1 cellular context compared by ENCODE assay signal in genomic region chr6:149925974-149926777, GRCh38.
TF ChIP-seq lines count a peak whose summit lies in the region.

No MANE protein-coding gene starts in this region.

TF ChIP-seq in HepG2, 621 proteins besides CTCF, POLR2A, EP300 and RAD21 (continued from another document and continues in another):
- peak; percentile 38 for TF ChIP-seq ZNF407 (CRISPR knock-in tag; IDR thresholded peaks at IDR 0.05; ENCODE audit: not compliant biosample characterization)
- no peak for TF ChIP-seq ZBTB26 (CRISPR knock-in tag; IDR thresholded peaks at IDR 0.05; ENCODE audit: borderline replicate concordance)
- TF ChIP-seq IRX3 (CRISPR knock-in tag; IDR thresholded peaks at IDR 0.05; ENCODE audit: borderline replicate concordance, low read depth), result 0 out of 2 replicates have a peak, but pooled peaks have one; percentile 57
- peak; percentile 95 for TF ChIP-seq STAG1 (CRISPR knock-in tag; IDR thresholded peaks at IDR 0.05)
- TF ChIP-seq ZNF652 (CRISPR knock-in tag; IDR thresholded peaks at IDR 0.05; ENCODE audit: borderline replicate concordance, low read depth), result no peak; the same call in 1 of the 2 replicates
- peak; percentile 46; the same call in 1 of the 2 replicates for TF ChIP-seq TBX2 (CRISPR knock-in tag; IDR thresholded peaks at IDR 0.05; ENCODE audit: borderline replicate concordance)
- TF ChIP-seq GATAD2A (CRISPR knock-in tag; IDR thresholded peaks at IDR 0.05), result peak; percentile 65
- no peak for TF ChIP-seq JUN (CRISPR knock-in tag; IDR thresholded peaks at IDR 0.05)
- peak; percentile 51; the same call in 1 of the 2 replicates for TF ChIP-seq ZNF292 (CRISPR knock-in tag; IDR thresholded peaks at IDR 0.05; ENCODE audit: borderline replicate concordance, low read depth)
- no peak for TF ChIP-seq RERE (CRISPR knock-in tag; IDR thresholded peaks at IDR 0.05; ENCODE audit: low read depth)
- no peak for TF ChIP-seq HOXD1 (CRISPR knock-in tag; IDR thresholded peaks at IDR 0.05)
- TF ChIP-seq ZMYM2 (CRISPR knock-in tag; IDR thresholded peaks at IDR 0.05), result no peak
- no peak for TF ChIP-seq ZNF883 (CRISPR knock-in tag; IDR thresholded peaks at IDR 0.05; ENCODE audit: not compliant biosample characterization)
- TF ChIP-seq HOXA3 (CRISPR knock-in tag; IDR thresholded peaks at IDR 0.05), result peak; percentile 56
- no peak for TF ChIP-seq ZNF432 (CRISPR knock-in tag; IDR thresholded peaks at IDR 0.05; ENCODE audit: borderline replicate concordance)
- no peak for TF ChIP-seq KLF15 (CRISPR knock-in tag; IDR thresholded peaks at IDR 0.05; ENCODE audit: borderline replicate concordance)
- peak; percentile 86 for TF ChIP-seq ZNF281 (CRISPR knock-in tag; IDR thresholded peaks at IDR 0.05; ENCODE audit: borderline replicate concordance)
- peak; percentile 80 for TF ChIP-seq HDAC1 (CRISPR knock-in tag; IDR thresholded peaks at IDR 0.05)
- TF ChIP-seq CEBPB (IDR thresholded peaks at IDR 0.05; ENCODE audit: borderline replicate concordance, low read depth, low read length), result no peak
- TF ChIP-seq FOXC1 (CRISPR knock-in tag; IDR thresholded peaks at IDR 0.05; ENCODE audit: borderline replicate concordance), result 0 out of 2 replicates have a peak, but pooled peaks have one; percentile 30
- TF ChIP-seq U2AF2 (IDR thresholded peaks at IDR 0.05; ENCODE audit: low read depth, low read length), result no peak
- no peak for TF ChIP-seq ZNF709 (CRISPR knock-in tag; IDR thresholded peaks at IDR 0.05)
- no peak for TF ChIP-seq ZNF792 (CRISPR knock-in tag; IDR thresholded peaks at IDR 0.05)
- TF ChIP-seq SMYD3 (CRISPR knock-in tag; IDR thresholded peaks at IDR 0.05), result no peak
- no peak for TF ChIP-seq TBL1XR1 (IDR thresholded peaks at IDR 0.05; ENCODE audit: borderline replicate concordance, low read length, partially characterized antibody)
- TF ChIP-seq HNF4A (CRISPR knock-in tag; IDR thresholded peaks at IDR 0.05), result no peak
- TF ChIP-seq ZNF772 (CRISPR knock-in tag; IDR thresholded peaks at IDR 0.05), result no peak
- peak; percentile 94 to 98 for TF ChIP-seq HMGXB4 (CRISPR knock-in tag; IDR thresholded peaks at IDR 0.05; ENCODE audit: borderline replicate concordance in 1 of 2, low read depth in 1 of 2)
- TF ChIP-seq ZNF644 (CRISPR knock-in tag; IDR thresholded peaks at IDR 0.05; ENCODE audit: low read depth), result no peak
- peak; percentile 40; the same call in 1 of the 2 replicates for TF ChIP-seq ZNF572 (CRISPR knock-in tag; IDR thresholded peaks at IDR 0.05)
- peak; percentile 38; the same call in 1 of the 2 replicates for TF ChIP-seq ZHX1 (CRISPR knock-in tag; IDR thresholded peaks at IDR 0.05; ENCODE audit: low read depth)
- TF ChIP-seq PHF5A (CRISPR knock-in tag; IDR thresholded peaks at IDR 0.05; ENCODE audit: low read depth, unreplicated experiment), result no peak
- TF ChIP-seq ZSCAN9 (CRISPR knock-in tag; IDR thresholded peaks at IDR 0.05; ENCODE audit: borderline replicate concordance), result no peak
- TF ChIP-seq KDM6A (CRISPR knock-in tag; IDR thresholded peaks at IDR 0.05; ENCODE audit: low read depth), result no peak
- no peak for TF ChIP-seq SNAPC5 (CRISPR knock-in tag; IDR thresholded peaks at IDR 0.05; ENCODE audit: borderline replicate concordance)
- TF ChIP-seq HNRNPL (IDR thresholded peaks at IDR 0.05; ENCODE audit: low read depth, low read length), result no peak
- no peak for TF ChIP-seq GABPA (IDR thresholded peaks at IDR 0.05; ENCODE audit: low read depth, low read length)
- TF ChIP-seq GABPA (CRISPR knock-in tag; IDR thresholded peaks at IDR 0.05; ENCODE audit: low read depth), result no peak
- TF ChIP-seq SAP130 (CRISPR knock-in tag; IDR thresholded peaks at IDR 0.05; ENCODE audit: low read depth), result peak; percentile 71
